Comparison of ENCODE assay signal across 13 cellular contexts in genomic region chr4:83197555-83198235, GRCh38.
A peak's percentile ranks its signal among the peaks of the same experiment; 100 is the strongest.
DNase-seq lines count a peak whose midpoint lies in the region; ATAC-seq and TF ChIP-seq lines count a peak whose summit lies in the region.
"Had no signal": no experiment of that assay in that cellular context is flagged by ENCODE, and none has a peak within 500 bp of the region (broad histone marks: within the 10 kb centered on the region; RNA-seq: fewer than 3 reads in every experiment).

No MANE protein-coding gene starts in this region.

- WGBS in testis, 2 donors: 64% methylated on average over 10 of the region's 10 CpGs

- no peaks in the 10 kb centered on the region for H3K9me3 ChIP-seq in testis

- no peak overlapping the region for H3K4me3 ChIP-seq in testis
- H3K4me3 ChIP-seq: hepatocyte had no signal

- TF ChIP-seq CTCF in testis (IDR thresholded peaks at IDR 0.05): no peak

- H3K36me3 Mint-ChIP-seq in IgD-negative memory B cell: peaks cover 1% of the 10 kb centered on the region

- H3K4me1 ChIP-seq in testis: no peaks in the 10 kb centered on the region

- H3K4me3 Mint-ChIP-seq in IgD-negative memory B cell: peak overlapping the region in 2 of 4 donors; percentile 64 to 75
- H3K4me3 Mint-ChIP-seq: activated naive CD4-positive, alpha-beta T cell treated with anti-CD3 and anti-CD28 coated beads for 36 hours had no signal

- TF ChIP-seq POLR2A in testis (IDR thresholded peaks at IDR 0.05): no peak

- H3K27ac ChIP-seq in testis: no peak overlapping the region
- H3K27ac ChIP-seq: hepatocyte, RWPE1 had no signal

- H3K9me3 Mint-ChIP-seq in IgD-negative memory B cell: peaks cover 0 to 2% (median 0%) of the 10 kb centered on the region in 3 donors
- H3K9me3 Mint-ChIP-seq: activated naive CD4-positive, alpha-beta T cell treated with anti-CD3 and anti-CD28 coated beads for 36 hours had no signal

- ATAC-seq in left ventricle myocardium superior: peak; percentile 78
- ATAC-seq in GM21529 (IDR thresholded peaks at IDR 0.05; ENCODE audit: unreplicated experiment): no peak
- ATAC-seq in GM19324 (IDR thresholded peaks at IDR 0.05; ENCODE audit: low FRiP score, unreplicated experiment): no peak

- no peaks in the 10 kb centered on the region for H3K27me3 Mint-ChIP-seq in IgD-negative memory B cell

- no peaks in the 10 kb centered on the region for H3K27me3 ChIP-seq in testis
- H3K27me3 ChIP-seq: hepatocyte had no signal

- DNase-seq in UCSD-AML1 (lab: John Stamatoyannopoulos, UW; ENCODE audit: unreplicated experiment) (peak; percentile 27), left ventricle myocardium superior (peak; percentile 33), testis (no peak), amniotic stem cell (lab: John Stamatoyannopoulos, UW) (no peak)
- DNase-seq: activated CD4-positive, CD25-positive, alpha-beta regulatory T cell treated with anti-CD3 and anti-CD28 coated beads, Interleukin-2, amount 50 U/mL, for 72 hours; activated naive CD4-positive, alpha-beta T cell treated with anti-CD3 and anti-CD28 coated beads for 36 hours; DMS79; NCI-H1694 treated with DMSO at 0.1 percent for 48 hours had no signal

- H3K36me3 ChIP-seq in testis (ENCODE audit: low read depth, missing control alignments): no peaks in the 10 kb centered on the region

- H3K27ac Mint-ChIP-seq in IgD-negative memory B cell: peak overlapping the region; percentile 20 to 67 (median 23)
- H3K27ac Mint-ChIP-seq: activated naive CD4-positive, alpha-beta T cell treated with anti-CD3 and anti-CD28 coated beads for 36 hours had no signal

- intact Hi-C loops in left ventricle myocardium superior (cut with micrococcal nuclease): no loop called here
- intact Hi-C loops in testis (cut with DNase I; ENCODE audit: low total_unique reads): no loop called here

- peaks cover 16 to 21% (median 19%) of the 10 kb centered on the region in 3 donors for H3K4me1 Mint-ChIP-seq in IgD-negative memory B cell

Comparison
In these comparisons a context has a peak if more than half of its experiments do, and no peak if none do; other contexts are left out.
1. DNase-seq: peak in UCSD-AML1 (single experiment) and left ventricle myocardium superior (single experiment); none in testis (single experiment) and amniotic stem cell (single experiment).